17 cellular contexts compared by ENCODE assay signal in the genomic region with DNA sequence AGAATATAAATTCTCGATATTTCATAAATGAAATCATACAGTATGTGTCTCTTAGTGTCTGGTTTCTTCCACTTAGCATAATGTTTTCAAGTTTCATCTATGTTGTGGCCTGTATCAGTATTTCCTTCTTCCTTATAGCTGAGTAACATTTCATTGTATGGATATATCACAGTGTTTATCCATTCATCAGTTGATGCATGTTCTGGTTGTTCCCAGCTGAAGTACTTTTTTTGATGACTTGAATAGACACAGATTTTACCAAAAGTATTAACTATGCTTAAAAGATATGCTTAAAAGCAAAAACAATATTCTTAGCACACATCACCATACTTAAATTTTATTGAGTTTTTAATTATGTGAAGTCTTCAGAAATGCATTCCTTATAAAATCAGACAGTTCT.
"Had no signal": no experiment of that assay in that cellular context is flagged by ENCODE, and none has a peak within 500 bp of the region (broad histone marks: within the 10 kb centered on the region; RNA-seq: fewer than 3 reads in every experiment).

No MANE protein-coding gene starts in this region.

- H3K9me3 ChIP-seq: body of pancreas, pancreas, SJSA1, upper lobe of right lung had no signal

- ATAC-seq: body of pancreas; effector memory CD8-positive, alpha-beta T cell; pancreas; upper lobe of right lung had no signal

- H3K4me3 ChIP-seq: body of pancreas, hepatocyte, lung, pancreas, SJSA1, upper lobe of right lung had no signal

- DNase-seq: activated CD4-positive, alpha-beta T cell treated with anti-CD3 and anti-CD28 coated beads for 48 hours; activated T-cell treated with anti-CD3 and anti-CD28 coated beads, Interleukin-2, amount 50 U/mL, for 1 hour; amniotic stem cell; body of pancreas; central memory CD4-positive, alpha-beta T cell; cortex of kidney; effector memory CD8-positive, alpha-beta T cell; erythroblast; pancreas; stimulated activated CD4-positive, alpha-beta T cell treated with anti-CD3 and anti-CD28 coated beads, Interleukin-2, amount 100 ng/mL, for 48 hours; stimulated activated naive CD4-positive, alpha-beta T cell treated with Interleukin-2 at 50 U/mL for 16 hours; upper lobe of right lung had no signal

- H3K9me3 Mint-ChIP-seq: effector memory CD8-positive, alpha-beta T cell; neural crest cell had no signal

- H3K27ac ChIP-seq: body of pancreas, hepatocyte, pancreas, SJSA1, upper lobe of right lung, VCaP had no signal

- H3K27me3 Mint-ChIP-seq: effector memory CD8-positive, alpha-beta T cell had no signal

- H3K27me3 ChIP-seq: body of pancreas, hepatocyte, pancreas, SJSA1, upper lobe of right lung had no signal

- H3K4me3 Mint-ChIP-seq: effector memory CD8-positive, alpha-beta T cell; neural crest cell had no signal
